Comparison of ENCODE assay signal across 8 cellular contexts in the genomic region with DNA sequence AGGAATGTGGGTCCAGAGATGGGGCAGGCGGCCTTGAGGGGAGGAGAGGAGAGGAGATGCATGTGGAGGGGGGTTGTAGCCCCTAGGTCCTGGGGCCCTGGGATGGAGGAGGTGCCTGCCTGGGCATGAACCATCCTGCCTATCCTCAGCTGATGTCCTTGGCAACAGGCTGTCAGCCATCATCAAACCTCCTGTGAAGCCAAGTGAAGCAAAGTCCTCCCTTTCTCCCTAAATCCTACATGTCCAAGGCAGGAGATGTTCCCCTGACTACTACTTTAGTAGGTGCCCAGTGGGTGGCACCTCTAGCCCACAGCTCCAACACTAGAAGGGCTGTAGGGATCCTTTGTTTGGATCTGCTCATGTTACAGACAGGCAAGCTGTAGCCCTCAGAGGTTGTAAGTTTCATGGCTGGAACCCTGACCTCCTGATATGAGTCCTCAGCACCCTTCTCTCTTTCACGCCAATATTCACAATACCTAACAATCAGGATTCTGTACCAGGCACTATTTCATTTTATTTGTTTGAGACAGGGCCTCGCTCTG.
DNase-seq lines count a peak whose midpoint lies in the region; ATAC-seq and TF ChIP-seq lines count a peak whose summit lies in the region.

No MANE protein-coding gene starts in this region.

- H3K36me3 ChIP-seq in OCI-LY3 (replicated peaks; ENCODE audit: low read depth, low read length) (no peaks in the 10 kb centered on the region), fibroblast of lung (ENCODE audit: control insufficient read depth, insufficient read depth, low read length) (no peaks in the 10 kb centered on the region)

- H3K27ac ChIP-seq in OCI-LY3 (ENCODE audit: low read length) (no peak overlapping the region), fibroblast of lung (ENCODE audit: insufficient read depth, low read length) (no peak overlapping the region)

- no peak overlapping the region for H3K9ac ChIP-seq in OCI-LY3 (ENCODE audit: low read length)
- H3K9ac ChIP-seq in fibroblast of lung (ENCODE audit: insufficient read depth, low read length) = no peak overlapping the region

- H2AFZ ChIP-seq in OCI-LY3 (ENCODE audit: low read depth, low read length) (no peak overlapping the region), fibroblast of lung (ENCODE audit: low read length) (no peak overlapping the region)

- H3K4me3 ChIP-seq in OCI-LY3 (ENCODE audit: low read length) = no peak overlapping the region
- H3K4me3 ChIP-seq in fibroblast of lung (replicated peaks in 1 of 4; ENCODE audit: control extremely low read depth in 1 of 4, insufficient read depth in 1 of 4, low read depth in 3 of 4, low read length in 4 of 4) = no peak overlapping the region

- H3K4me2 ChIP-seq in OCI-LY3 (ENCODE audit: low read length) (no peak overlapping the region), fibroblast of lung (ENCODE audit: extremely low read depth, insufficient read depth, low read length) (no peak overlapping the region)

- H4K20me1 ChIP-seq in OCI-LY3 (ENCODE audit: insufficient read depth, low read length) (no peaks in the 10 kb centered on the region), fibroblast of lung (ENCODE audit: control insufficient read depth, extremely low read depth, insufficient read depth, low read length) (no peaks in the 10 kb centered on the region)

- ATAC-seq in GM19328 (IDR thresholded peaks at IDR 0.05; ENCODE audit: unreplicated experiment) (no peak), HG03571 (IDR thresholded peaks at IDR 0.05; ENCODE audit: unreplicated experiment) (no peak)

- TF ChIP-seq CTCF in OCI-LY3 (IDR thresholded peaks at IDR 0.05; ENCODE audit: low read depth, low read length) = peak; percentile 52
- TF ChIP-seq CTCF in fibroblast of lung (conservative IDR thresholded peaks at IDR 0.05 in 1 of 2, IDR thresholded peaks at IDR 0.05 in 1 of 2; ENCODE audit: low read depth in 1 of 2, low read length in 2 of 2) = peak; percentile 29 to 47

- no peaks in the 10 kb centered on the region for H3K79me2 ChIP-seq in OCI-LY3 (ENCODE audit: low read length)
- H3K79me2 ChIP-seq in fibroblast of lung (ENCODE audit: control insufficient read depth, insufficient read depth, low read length) = no peaks in the 10 kb centered on the region

- peak; percentile 31 for DNase-seq in NCI-H82 (lab: John Stamatoyannopoulos, UW)
- DNase-seq in NCI-H82 treated with DMSO at 0.1 percent for 48 hours (lab: John Stamatoyannopoulos, UW; ENCODE audit: unreplicated experiment) = no peak
- peak; percentile 47 to 80 for DNase-seq in fibroblast of lung (ENCODE audit: low read depth in 2 of 2)
- peak; percentile 52 for DNase-seq in stromal cell of bone marrow (ENCODE audit: low read depth)
- no peak for DNase-seq in LoVo (ENCODE audit: low spot score)

- peaks cover 56% of the 10 kb centered on the region for H3K4me1 ChIP-seq in OCI-LY3 (ENCODE audit: low read length)
- H3K4me1 ChIP-seq in fibroblast of lung (ENCODE audit: control insufficient read depth, extremely low read depth, insufficient read depth, low read length) = peaks cover 3% of the 10 kb centered on the region

- H3K27me3 ChIP-seq in OCI-LY3 (ENCODE audit: low read depth, low read length) = peaks cover 15% of the 10 kb centered on the region
- peaks cover 2% of the 10 kb centered on the region for H3K27me3 ChIP-seq in fibroblast of lung (ENCODE audit: control insufficient read depth, insufficient read depth, low read length)

- H3K9me3 ChIP-seq in OCI-LY3 (ENCODE audit: insufficient read depth, low read length) (no peaks in the 10 kb centered on the region), fibroblast of lung (ENCODE audit: control insufficient read depth, insufficient read depth, low read depth, low read length) (no peaks in the 10 kb centered on the region)

Comparison
In these comparisons a context has a peak if more than half of its experiments do, and no peak if none do; other contexts are left out.
1. DNase-seq: peak in NCI-H82 (single experiment), fibroblast of lung (2 of 2) and stromal cell of bone marrow (single experiment); none in NCI-H82 treated with DMSO at 0.1 percent for 48 hours (single experiment) and LoVo (single experiment).